ENCODE assay signal across 32 cellular contexts in genomic region chr2:133492719-133493366, GRCh38.
"Had no signal": no experiment of that assay in that cellular context is flagged by ENCODE, and none has a peak within 500 bp of the region (broad histone marks: within the 10 kb centered on the region; RNA-seq: fewer than 3 reads in every experiment).

No MANE protein-coding gene starts in this region.

- H3K4me1 ChIP-seq: SJCRH30 had no signal

- FAIRE-seq: bronchial epithelial cell, RCC 7860 had no signal

- H3K27me3 ChIP-seq: SJCRH30 had no signal

- DNase-seq: activated CD4-positive, alpha-beta memory T cell treated with anti-CD3 and anti-CD28 coated beads, Interleukin-2, amount 10 ng/mL, durations not matched to agents 7 days and 5 days; activated CD4-positive, alpha-beta T cell treated with anti-CD3 and anti-CD28 coated beads for 1 hour; activated CD4-positive, alpha-beta T cell treated with anti-CD3 and anti-CD28 coated beads for 48 hours; activated CD4-positive, CD25-positive, alpha-beta regulatory T cell; activated CD8-positive, alpha-beta memory T cell treated with anti-CD3 and anti-CD28 coated beads for 24 hours; activated CD8-positive, alpha-beta memory T cell treated with anti-CD3 and anti-CD28 coated beads, Interleukin-2, amount 10 ng/mL, durations not matched to agents 7 days and 5 days; activated CD8-positive, alpha-beta memory T cell treated with anti-CD3 and anti-CD28 coated beads, Interleukin-2, amount 50 U/mL, for 48 hours; activated effector memory CD4-positive, alpha-beta T cell treated with Interleukin-2 at 50 U/mL for 16 hours; activated naive CD4-positive, alpha-beta T cell treated with anti-CD3 and anti-CD28 coated beads, Interleukin-2, amount 10 ng/mL, durations not matched to agents 7 days and 5 days; activated naive CD8-positive, alpha-beta T cell treated with anti-CD3 and anti-CD28 coated beads, Interleukin-2, amount 50 U/mL, for 24 hours; activated T-cell treated with anti-CD3 and anti-CD28 coated beads, Interleukin-2, amount 50 U/mL, for 48 hours; anterior cingulate cortex; Karpas-422; KBM-7; NCI-H1105; NCI-H1417 treated with DMSO at 0.1 percent for 48 hours; NCI-H187 treated with DMSO at 0.1 percent for 48 hours; NCI-H2081; NCI-H2171 treated with DMSO at 0.1 percent for 48 hours; NCI-H2227 treated with DMSO at 0.1 percent for 48 hours; NCI-H446 treated with DMSO at 0.1 percent for 48 hours; NCI-H524; NK-92 treated with Interleukin-12 subunit alpha and Interleukin-12 subunit beta, amount 100 ng/mL, for 24 hours; PC-3; SHP77; SJCRH30; T1000; WERI-Rb-1 had no signal

- H3K27ac ChIP-seq: RWPE1, SJCRH30, SK-N-MC, WERI-Rb-1 had no signal

- ATAC-seq: activated CD8-positive, alpha-beta memory T cell treated with anti-CD3 and anti-CD28 coated beads, Interleukin-2, amount 10 ng/mL, durations not matched to agents 7 days and 5 days; activated naive CD8-positive, alpha-beta T cell treated with anti-CD3 and anti-CD28 coated beads, Interleukin-2, amount 50 U/mL, for 24 hours; PC-3 had no signal

- H3K4me3 ChIP-seq: SJCRH30, SK-N-MC had no signal

- H3K36me3 ChIP-seq: SJCRH30, WERI-Rb-1 had no signal

- H3K9me3 ChIP-seq: SJCRH30 had no signal
